ENCODE assay signal across 1 cellular context in the genomic region with DNA sequence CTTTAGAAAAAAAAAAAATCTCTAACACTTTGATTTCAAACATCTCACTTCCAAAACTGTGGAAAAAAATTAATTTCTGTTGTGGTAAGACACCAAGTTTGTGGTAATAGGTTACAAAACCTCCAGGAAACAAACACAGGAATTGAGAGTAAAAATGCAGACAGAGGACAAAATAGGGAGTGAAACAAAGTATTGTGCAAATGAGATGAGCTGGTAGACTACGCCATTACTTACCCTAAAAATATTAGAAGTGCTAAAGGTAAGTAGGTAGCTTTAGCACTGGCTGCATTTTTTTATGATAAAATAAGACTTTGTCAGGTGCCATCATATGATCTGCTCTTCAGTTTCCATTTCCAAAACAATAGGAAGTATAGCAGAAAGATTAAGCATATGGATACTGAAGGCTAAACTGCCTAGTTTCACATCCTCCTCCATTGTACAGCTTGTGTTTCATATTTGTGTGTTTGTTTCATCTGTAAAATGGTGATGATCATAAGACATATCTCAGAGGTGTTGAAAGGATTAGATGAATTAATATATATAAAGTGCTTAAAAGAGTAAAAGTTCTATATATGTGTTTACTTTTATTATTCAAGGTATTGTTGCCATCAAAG.
TF ChIP-seq lines count a peak whose summit lies in the region.

No MANE protein-coding gene starts in this region.

TF ChIP-seq in GM23338, 12 proteins besides CTCF, POLR2A, EP300 and RAD21 (continued from another document):
- TF ChIP-seq, protein P1, sequence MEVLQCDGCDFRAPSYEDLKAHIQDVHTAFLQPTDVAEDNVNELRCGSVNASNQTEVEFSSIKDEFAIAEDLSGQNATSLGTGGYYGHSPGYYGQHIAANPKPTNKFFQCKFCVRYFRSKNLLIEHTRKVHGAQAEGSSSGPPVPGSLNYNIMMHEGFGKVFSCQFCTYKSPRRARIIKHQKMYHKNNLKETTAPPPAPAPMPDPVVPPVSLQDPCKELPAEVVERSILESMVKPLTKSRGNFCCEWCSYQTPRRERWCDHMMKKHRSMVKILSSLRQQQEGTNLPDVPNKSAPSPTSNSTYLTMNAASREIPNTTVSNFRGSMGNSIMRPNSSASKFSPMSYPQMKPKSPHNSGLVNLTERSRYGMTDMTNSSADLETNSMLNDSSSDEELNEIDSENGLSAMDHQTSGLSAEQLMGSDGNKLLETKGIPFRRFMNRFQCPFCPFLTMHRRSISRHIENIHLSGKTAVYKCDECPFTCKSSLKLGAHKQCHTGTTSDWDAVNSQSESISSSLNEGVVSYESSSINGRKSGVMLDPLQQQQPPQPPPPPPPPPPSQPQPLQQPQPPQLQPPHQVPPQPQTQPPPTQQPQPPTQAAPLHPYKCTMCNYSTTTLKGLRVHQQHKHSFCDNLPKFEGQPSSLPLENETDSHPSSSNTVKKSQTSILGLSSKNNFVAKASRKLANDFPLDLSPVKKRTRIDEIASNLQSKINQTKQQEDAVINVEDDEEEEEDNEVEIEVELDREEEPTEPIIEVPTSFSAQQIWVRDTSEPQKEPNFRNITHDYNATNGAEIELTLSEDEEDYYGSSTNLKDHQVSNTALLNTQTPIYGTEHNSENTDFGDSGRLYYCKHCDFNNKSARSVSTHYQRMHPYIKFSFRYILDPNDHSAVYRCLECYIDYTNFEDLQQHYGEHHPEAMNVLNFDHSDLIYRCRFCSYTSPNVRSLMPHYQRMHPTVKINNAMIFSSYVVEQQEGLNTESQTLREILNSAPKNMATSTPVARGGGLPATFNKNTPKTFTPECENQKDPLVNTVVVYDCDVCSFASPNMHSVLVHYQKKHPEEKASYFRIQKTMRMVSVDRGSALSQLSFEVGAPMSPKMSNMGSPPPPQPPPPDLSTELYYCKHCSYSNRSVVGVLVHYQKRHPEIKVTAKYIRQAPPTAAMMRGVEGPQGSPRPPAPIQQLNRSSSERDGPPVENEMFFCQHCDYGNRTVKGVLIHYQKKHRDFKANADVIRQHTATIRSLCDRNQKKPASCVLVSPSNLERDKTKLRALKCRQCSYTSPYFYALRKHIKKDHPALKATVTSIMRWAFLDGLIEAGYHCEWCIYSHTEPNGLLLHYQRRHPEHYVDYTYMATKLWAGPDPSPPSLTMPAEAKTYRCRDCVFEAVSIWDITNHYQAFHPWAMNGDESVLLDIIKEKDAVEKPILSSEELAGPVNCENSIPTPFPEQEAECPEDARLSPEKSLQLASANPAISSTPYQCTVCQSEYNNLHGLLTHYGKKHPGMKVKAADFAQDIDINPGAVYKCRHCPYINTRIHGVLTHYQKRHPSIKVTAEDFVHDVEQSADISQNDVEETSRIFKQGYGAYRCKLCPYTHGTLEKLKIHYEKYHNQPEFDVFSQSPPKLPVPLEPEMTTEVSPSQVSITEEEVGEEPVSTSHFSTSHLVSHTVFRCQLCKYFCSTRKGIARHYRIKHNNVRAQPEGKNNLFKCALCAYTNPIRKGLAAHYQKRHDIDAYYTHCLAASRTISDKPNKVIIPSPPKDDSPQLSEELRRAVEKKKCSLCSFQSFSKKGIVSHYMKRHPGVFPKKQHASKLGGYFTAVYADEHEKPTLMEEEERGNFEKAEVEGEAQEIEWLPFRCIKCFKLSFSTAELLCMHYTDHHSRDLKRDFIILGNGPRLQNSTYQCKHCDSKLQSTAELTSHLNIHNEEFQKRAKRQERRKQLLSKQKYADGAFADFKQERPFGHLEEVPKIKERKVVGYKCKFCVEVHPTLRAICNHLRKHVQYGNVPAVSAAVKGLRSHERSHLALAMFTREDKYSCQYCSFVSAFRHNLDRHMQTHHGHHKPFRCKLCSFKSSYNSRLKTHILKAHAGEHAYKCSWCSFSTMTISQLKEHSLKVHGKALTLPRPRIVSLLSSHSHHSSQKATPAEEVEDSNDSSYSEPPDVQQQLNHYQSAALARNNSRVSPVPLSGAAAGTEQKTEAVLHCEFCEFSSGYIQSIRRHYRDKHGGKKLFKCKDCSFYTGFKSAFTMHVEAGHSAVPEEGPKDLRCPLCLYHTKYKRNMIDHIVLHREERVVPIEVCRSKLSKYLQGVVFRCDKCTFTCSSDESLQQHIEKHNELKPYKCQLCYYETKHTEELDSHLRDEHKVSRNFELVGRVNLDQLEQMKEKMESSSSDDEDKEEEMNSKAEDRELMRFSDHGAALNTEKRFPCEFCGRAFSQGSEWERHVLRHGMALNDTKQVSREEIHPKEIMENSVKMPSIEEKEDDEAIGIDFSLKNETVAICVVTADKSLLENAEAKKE (CRISPR knock-in tag; IDR thresholded peaks at IDR 0.05), result no peak
- TF ChIP-seq STAT1 (IDR thresholded peaks at IDR 0.05; ENCODE audit: unreplicated experiment) (no peak), ZNF331 (CRISPR knock-in tag; IDR thresholded peaks at IDR 0.05; ENCODE audit: low read depth) (no peak), ZNF114 (CRISPR knock-in tag; IDR thresholded peaks at IDR 0.05) (no peak), POLR2AphosphoS5 (IDR thresholded peaks at IDR 0.05; ENCODE audit: low read depth) (no peak), EZH2 (IDR thresholded peaks at IDR 0.05; ENCODE audit: low read depth, unreplicated experiment) (no peak)
- TF ChIP-seq, protein P2, sequence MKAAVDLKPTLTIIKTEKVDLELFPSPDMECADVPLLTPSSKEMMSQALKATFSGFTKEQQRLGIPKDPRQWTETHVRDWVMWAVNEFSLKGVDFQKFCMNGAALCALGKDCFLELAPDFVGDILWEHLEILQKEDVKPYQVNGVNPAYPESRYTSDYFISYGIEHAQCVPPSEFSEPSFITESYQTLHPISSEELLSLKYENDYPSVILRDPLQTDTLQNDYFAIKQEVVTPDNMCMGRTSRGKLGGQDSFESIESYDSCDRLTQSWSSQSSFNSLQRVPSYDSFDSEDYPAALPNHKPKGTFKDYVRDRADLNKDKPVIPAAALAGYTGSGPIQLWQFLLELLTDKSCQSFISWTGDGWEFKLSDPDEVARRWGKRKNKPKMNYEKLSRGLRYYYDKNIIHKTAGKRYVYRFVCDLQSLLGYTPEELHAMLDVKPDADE (IDR thresholded peaks at IDR 0.05), result no peak
